Comparison of ENCODE assay signal across 27 cellular contexts in the genomic region with DNA sequence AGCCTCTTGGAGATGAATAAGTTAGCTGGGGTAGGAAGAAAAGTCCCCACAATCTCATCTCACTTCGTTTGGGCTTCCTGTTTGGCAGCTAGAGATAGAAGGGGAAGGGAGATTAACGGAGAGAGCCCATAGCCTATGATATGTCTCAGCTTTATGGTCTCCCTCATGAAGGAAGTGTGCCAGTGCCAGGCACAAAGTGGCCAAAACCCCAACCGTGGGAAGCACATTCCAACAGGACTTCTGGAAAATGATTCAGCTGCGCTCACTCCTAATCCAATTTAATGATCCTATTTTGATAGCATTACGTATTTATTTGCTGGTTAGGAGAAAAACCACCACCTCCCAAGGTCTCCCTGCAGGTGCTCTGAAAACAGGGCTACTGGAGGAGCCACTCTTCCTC.
"Had no signal": no experiment of that assay in that cellular context is flagged by ENCODE, and none has a peak within 500 bp of the region (broad histone marks: within the 10 kb centered on the region; RNA-seq: fewer than 3 reads in every experiment).

No MANE protein-coding gene starts in this region.

- H3K27ac Mint-ChIP-seq: activated CD8-positive, alpha-beta T cell treated with anti-CD3 and anti-CD28 coated beads for 36 hours; activated naive CD4-positive, alpha-beta T cell treated with anti-CD3 and anti-CD28 coated beads, Interleukin-2, amount 10 ng/mL, durations not matched to agents 7 days and 5 days; activated naive CD8-positive, alpha-beta T cell treated with anti-CD3 and anti-CD28 coated beads for 36 hours; activated T-cell treated with anti-CD3 and anti-CD28 coated beads, Interleukin-2, amount 50 U/mL, for 72 hours; activated T-helper 2 cell treated with anti-CD3 and anti-CD28 coated beads, Interferon-gamma antibody, Interleukin-2, Interleukin-4, amounts not matched to agents 10 μg/mL and 5 μg/mL and 100 μg/mL, durations not matched to agents 14 hours and 24 hours and 36 hours; T-helper 17 cell had no signal

- H3K4me3 ChIP-seq: breast epithelium, Peyer's patch, SJCRH30 had no signal

- H3K9me3 ChIP-seq: breast epithelium, Peyer's patch, SJCRH30 had no signal

- H3K27ac ChIP-seq: breast epithelium, Peyer's patch, RWPE1, SJCRH30, WERI-Rb-1 had no signal

- H3K9me3 Mint-ChIP-seq: activated CD8-positive, alpha-beta T cell treated with anti-CD3 and anti-CD28 coated beads for 36 hours; activated naive CD4-positive, alpha-beta T cell treated with anti-CD3 and anti-CD28 coated beads, Interleukin-2, amount 10 ng/mL, durations not matched to agents 7 days and 5 days; activated naive CD8-positive, alpha-beta T cell treated with anti-CD3 and anti-CD28 coated beads for 36 hours; activated T-cell treated with anti-CD3 and anti-CD28 coated beads, Interleukin-2, amount 50 U/mL, for 72 hours; activated T-helper 2 cell treated with anti-CD3 and anti-CD28 coated beads, Interferon-gamma antibody, Interleukin-2, Interleukin-4, amounts not matched to agents 10 μg/mL and 5 μg/mL and 100 μg/mL, durations not matched to agents 14 hours and 24 hours and 36 hours had no signal

- H3K27me3 ChIP-seq: breast epithelium, Peyer's patch, SJCRH30 had no signal

- H3K4me1 Mint-ChIP-seq: activated naive CD4-positive, alpha-beta T cell treated with anti-CD3 and anti-CD28 coated beads, Interleukin-2, amount 10 ng/mL, durations not matched to agents 7 days and 5 days; activated naive CD8-positive, alpha-beta T cell treated with anti-CD3 and anti-CD28 coated beads for 36 hours; T-helper 17 cell had no signal

- H3K36me3 ChIP-seq: breast epithelium, Peyer's patch, SJCRH30, WERI-Rb-1 had no signal

- DNase-seq: activated CD4-positive, alpha-beta T cell treated with anti-CD3 and anti-CD28 coated beads for 4 hours; activated CD8-positive, alpha-beta memory T cell treated with anti-CD3 and anti-CD28 coated beads, Interleukin-2, amount 50 U/mL, for 4 hours; activated CD8-positive, alpha-beta T cell treated with anti-CD3 and anti-CD28 coated beads for 36 hours; activated gamma-delta T cell treated with Interleukin-2 at 50 U/mL for 16 hours; activated naive CD4-positive, alpha-beta T cell treated with anti-CD3 and anti-CD28 coated beads, Interleukin-2, amount 10 ng/mL, durations not matched to agents 7 days and 5 days; activated naive CD8-positive, alpha-beta T cell treated with anti-CD3 and anti-CD28 coated beads for 36 hours; activated T-cell treated with anti-CD3 and anti-CD28 coated beads, Interleukin-2, amount 50 U/mL, for 72 hours; anterior cingulate cortex; caudate nucleus; IMR-90; Kasumi-1; KBM-7; NCI-H1048; NCI-H1930; NCI-H2107; NCI-H345; NCI-H510A; NCI-H526 treated with DMSO at 0.1 percent for 48 hours; Peyer's patch; Right ventricle myocardium superior; SJCRH30; T-helper 17 cell; T-helper 9 cell; WERI-Rb-1 had no signal

- H3K36me3 Mint-ChIP-seq: activated naive CD4-positive, alpha-beta T cell treated with anti-CD3 and anti-CD28 coated beads, Interleukin-2, amount 10 ng/mL, durations not matched to agents 7 days and 5 days; activated naive CD8-positive, alpha-beta T cell treated with anti-CD3 and anti-CD28 coated beads for 36 hours had no signal

- H3K4me3 Mint-ChIP-seq: activated CD8-positive, alpha-beta T cell treated with anti-CD3 and anti-CD28 coated beads for 36 hours; activated naive CD4-positive, alpha-beta T cell treated with anti-CD3 and anti-CD28 coated beads, Interleukin-2, amount 10 ng/mL, durations not matched to agents 7 days and 5 days; activated naive CD8-positive, alpha-beta T cell treated with anti-CD3 and anti-CD28 coated beads for 36 hours; activated T-cell treated with anti-CD3 and anti-CD28 coated beads, Interleukin-2, amount 50 U/mL, for 72 hours; T-helper 17 cell had no signal

- ATAC-seq: activated CD8-positive, alpha-beta T cell treated with anti-CD3 and anti-CD28 coated beads for 36 hours; activated T-cell treated with anti-CD3 and anti-CD28 coated beads, Interleukin-2, amount 50 U/mL, for 72 hours; T-helper 17 cell had no signal

- H3K4me1 ChIP-seq: breast epithelium, Peyer's patch, SJCRH30 had no signal
